ENCODE assay signal across 9 cellular contexts in the genomic region with DNA sequence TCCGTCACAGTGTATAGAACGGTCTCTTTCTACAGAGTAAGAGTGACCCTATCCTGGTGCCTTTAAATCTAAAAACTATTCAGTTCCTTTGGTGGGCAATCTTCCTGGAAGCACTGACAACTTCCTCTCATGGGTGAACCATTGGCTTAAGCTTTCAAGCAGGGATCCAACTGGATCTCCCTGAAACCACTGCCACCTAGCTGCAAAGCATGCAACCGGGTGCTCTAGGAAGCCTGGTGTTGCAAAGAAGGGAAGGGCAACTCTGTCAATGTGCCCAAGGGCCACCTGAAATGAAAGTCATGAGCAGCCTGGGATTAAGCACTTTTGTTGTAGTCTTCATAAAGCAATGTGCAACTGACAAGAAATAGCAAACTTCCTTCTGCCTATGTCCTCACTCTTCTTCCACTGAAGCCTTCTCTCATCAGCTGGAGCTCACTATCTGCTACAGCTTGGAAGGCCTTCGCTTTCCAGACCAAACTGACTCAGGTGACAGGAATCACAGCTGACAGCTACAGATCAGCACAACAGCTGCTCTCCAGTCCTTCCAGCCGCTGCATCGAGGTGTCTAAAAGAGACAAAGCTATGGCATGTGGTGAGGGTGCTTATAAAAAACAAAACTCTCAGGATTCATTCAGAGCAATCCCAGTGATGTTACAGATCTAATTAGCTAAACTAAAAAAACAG. TPM values are rescaled to one million over a fixed set of nuclear protein-coding genes. Genes with fewer than 3 reads are reported as not detected.
DNase-seq lines count a peak whose midpoint lies in the region; ATAC-seq and TF ChIP-seq lines count a peak whose summit lies in the region.
"Had no signal": no experiment of that assay in that cellular context is flagged by ENCODE, and none has a peak within 500 bp of the region (broad histone marks: within the 10 kb centered on the region; RNA-seq: fewer than 3 reads in every experiment).

No MANE protein-coding gene starts in this region.

- H3K79me2 ChIP-seq in HCT116 (ENCODE audit: insufficient read depth, low read length) = no peaks in the 10 kb centered on the region

- H3K4me2 ChIP-seq in HCT116 (ENCODE audit: low read length) = no peak overlapping the region

- H3K4me1 ChIP-seq in HCT116 (ENCODE audit: control insufficient read depth in 1 of 2, insufficient read depth in 2 of 2, low read length in 2 of 2) = no peaks in the 10 kb centered on the region
- H3K4me1 ChIP-seq: SJSA1 had no signal

- no peaks in the 10 kb centered on the region for H3K9me2 ChIP-seq in HCT116 (ENCODE audit: insufficient read depth)

- intact Hi-C loops in HCT116 (cut with micrococcal nuclease) = no loop called here

- no TSS peak for BruUV-seq in HCT116 (replicated peaks; lab: Mats Ljungman, UMichigan)

- no peak for DNase-seq in AG04450 (ENCODE audit: low read depth, low spot score)
- no peak for DNase-seq in HCT116 (ENCODE audit: low read depth, low spot score)
- DNase-seq in astrocyte of the spinal cord (ENCODE audit: low read depth, low spot score) = no peak
- DNase-seq in iPS-NIHi7 (ENCODE audit: extremely low spot score) = peak; percentile 72
- DNase-seq in DMS114 treated with DMSO at 0.1 percent for 48 hours (lab: John Stamatoyannopoulos, UW; ENCODE audit: unreplicated experiment) = no peak
- no peak for DNase-seq in activated gamma-delta T cell treated with Interleukin-2 at 50 U/mL for 16 hours

- TF ChIP-seq POLR2A in HCT116 (IDR thresholded peaks at IDR 0.05; ENCODE audit: borderline replicate concordance, extremely low read depth, insufficient read depth, insufficient read length) = no peak

- no peaks in the 10 kb centered on the region for H3K27me3 ChIP-seq in AG04450 (ENCODE audit: control insufficient read depth, insufficient read depth, low read length)
- H3K27me3 ChIP-seq in HCT116 (ENCODE audit: insufficient read depth, low read length) = no peaks in the 10 kb centered on the region
- H3K27me3 ChIP-seq: SJSA1 had no signal

- in situ Hi-C loops in astrocyte of the spinal cord (cut with HindIII; ENCODE audit: low sequenced_read_pairs) = no loop called here

- no peak overlapping the region for H3K9ac ChIP-seq in HCT116 (ENCODE audit: low read length)

- H3K36me3 ChIP-seq in HCT116 (ENCODE audit: control insufficient read depth in 1 of 2, insufficient read depth in 2 of 2, low read length in 2 of 2) = peaks cover 8 to 13% of the 10 kb centered on the region in 2 experiments; a peak in 2 of 4 replicates

- RAD21 ChIA-PET in HCT116 (lab: Charles Lee; ENCODE audit: low non-redundant PET in 1 of 2, low total read pairs in 2 of 2, uncharacterized antibody in 2 of 2, unreplicated experiment in 2 of 2) = no interaction called here

- no peak overlapping the region for H2AFZ ChIP-seq in HCT116 (ENCODE audit: low read depth, low read length, poor library complexity, severe bottlenecking)

- H4K20me1 ChIP-seq in HCT116 (ENCODE audit: insufficient read depth) = no peaks in the 10 kb centered on the region

- peak; percentile 45 for TF ChIP-seq RAD21 in HCT116 (IDR thresholded peaks at IDR 0.05; ENCODE audit: low read depth)

- no peaks in the 10 kb centered on the region for H3K9me3 ChIP-seq in AG04450 (ENCODE audit: control insufficient read depth, insufficient read depth, low read length)
- no peaks in the 10 kb centered on the region for H3K9me3 ChIP-seq in HCT116 (ENCODE audit: control insufficient read depth in 1 of 2, insufficient read depth in 1 of 2, low read depth in 1 of 2, low read length in 2 of 2)
- H3K9me3 ChIP-seq: SJSA1 had no signal

- ATAC-seq in HCT116 (peak; percentile 76), HG03025 (IDR thresholded peaks at IDR 0.05; ENCODE audit: low FRiP score, unreplicated experiment) (no peak), HG03571 (IDR thresholded peaks at IDR 0.05; ENCODE audit: unreplicated experiment) (no peak)

- CTCF ChIA-PET in AG04450 (lab: Charles Lee) (interaction anchor here (0.5 to 1.1 kb wide), 2 partner anchors 16 to 53 kb away, joined by 3 read pairs; no protein-coding TSS in a partner anchor), HCT116 (lab: Charles Lee) (interaction anchor here (1.0 to 2.0 kb wide), 2 partner anchors 12 to 16 kb away, joined by 3 to 8 read pairs; no protein-coding TSS in a partner anchor)

- POLR2A ChIA-PET in AG04450 (lab: Yijun Ruan, JAX) = no interaction called here
- POLR2A ChIA-PET in HCT116 (lab: Charles Lee) = no interaction called here

- no peak overlapping the region for H3K27ac ChIP-seq in AG04450 (ENCODE audit: low read depth, low read length)
- no peak overlapping the region for H3K27ac ChIP-seq in HCT116 (ENCODE audit: low read depth, low read length)
- H3K27ac ChIP-seq: SJSA1 had no signal

- TF ChIP-seq CTCF in AG04450 (IDR thresholded peaks at IDR 0.05; ENCODE audit: low read depth, low read length) = peak; percentile 45
- TF ChIP-seq CTCF in HCT116 (IDR thresholded peaks at IDR 0.05 in 2 of 3, conservative IDR thresholded peaks at IDR 0.05 in 1 of 3; ENCODE audit: borderline replicate concordance in 1 of 3, insufficient read depth in 1 of 3, low read depth in 2 of 3, low read length in 2 of 3) = peak in 2 of 3 experiments; percentile 48 to 59; a peak in 4 of 6 replicates
- TF ChIP-seq CTCF in astrocyte of the spinal cord (IDR thresholded peaks at IDR 0.05; ENCODE audit: low read depth, low read length) = peak; percentile 36

- H3K4me3 ChIP-seq in AG04450 (ENCODE audit: low read depth, low read length) = no peak overlapping the region
- no peak overlapping the region for H3K4me3 ChIP-seq in HCT116 (replicated peaks in 1 of 2; ENCODE audit: low read depth in 1 of 2, low read length in 2 of 2)
- H3K4me3 ChIP-seq in astrocyte of the spinal cord (ENCODE audit: low read depth, low read length) = no peak overlapping the region
- H3K4me3 ChIP-seq: SJSA1 had no signal

TF ChIP-seq in HCT116, 20 proteins besides CTCF, POLR2A, EP300 and RAD21 (continues in another document):
- no peak for TF ChIP-seq EZH2phosphoT487 (IDR thresholded peaks at IDR 0.05; ENCODE audit: borderline replicate concordance)
- TF ChIP-seq CBX3 (IDR thresholded peaks at IDR 0.05; ENCODE audit: low read depth) = no peak
- TF ChIP-seq EGR1 (IDR thresholded peaks at IDR 0.05; ENCODE audit: low read depth) = no peak
- no peak for TF ChIP-seq ZFX (IDR thresholded peaks at IDR 0.05)
- TF ChIP-seq, protein P1, sequence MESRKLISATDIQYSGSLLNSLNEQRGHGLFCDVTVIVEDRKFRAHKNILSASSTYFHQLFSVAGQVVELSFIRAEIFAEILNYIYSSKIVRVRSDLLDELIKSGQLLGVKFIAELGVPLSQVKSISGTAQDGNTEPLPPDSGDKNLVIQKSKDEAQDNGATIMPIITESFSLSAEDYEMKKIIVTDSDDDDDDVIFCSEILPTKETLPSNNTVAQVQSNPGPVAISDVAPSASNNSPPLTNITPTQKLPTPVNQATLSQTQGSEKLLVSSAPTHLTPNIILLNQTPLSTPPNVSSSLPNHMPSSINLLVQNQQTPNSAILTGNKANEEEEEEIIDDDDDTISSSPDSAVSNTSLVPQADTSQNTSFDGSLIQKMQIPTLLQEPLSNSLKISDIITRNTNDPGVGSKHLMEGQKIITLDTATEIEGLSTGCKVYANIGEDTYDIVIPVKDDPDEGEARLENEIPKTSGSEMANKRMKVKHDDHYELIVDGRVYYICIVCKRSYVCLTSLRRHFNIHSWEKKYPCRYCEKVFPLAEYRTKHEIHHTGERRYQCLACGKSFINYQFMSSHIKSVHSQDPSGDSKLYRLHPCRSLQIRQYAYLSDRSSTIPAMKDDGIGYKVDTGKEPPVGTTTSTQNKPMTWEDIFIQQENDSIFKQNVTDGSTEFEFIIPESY (IDR thresholded peaks at IDR 0.05; ENCODE audit: extremely low read depth, insufficient replicate concordance, low read length) = no peak
- no peak for TF ChIP-seq ATF3 (IDR thresholded peaks at IDR 0.05)
- TF ChIP-seq, protein P2, sequence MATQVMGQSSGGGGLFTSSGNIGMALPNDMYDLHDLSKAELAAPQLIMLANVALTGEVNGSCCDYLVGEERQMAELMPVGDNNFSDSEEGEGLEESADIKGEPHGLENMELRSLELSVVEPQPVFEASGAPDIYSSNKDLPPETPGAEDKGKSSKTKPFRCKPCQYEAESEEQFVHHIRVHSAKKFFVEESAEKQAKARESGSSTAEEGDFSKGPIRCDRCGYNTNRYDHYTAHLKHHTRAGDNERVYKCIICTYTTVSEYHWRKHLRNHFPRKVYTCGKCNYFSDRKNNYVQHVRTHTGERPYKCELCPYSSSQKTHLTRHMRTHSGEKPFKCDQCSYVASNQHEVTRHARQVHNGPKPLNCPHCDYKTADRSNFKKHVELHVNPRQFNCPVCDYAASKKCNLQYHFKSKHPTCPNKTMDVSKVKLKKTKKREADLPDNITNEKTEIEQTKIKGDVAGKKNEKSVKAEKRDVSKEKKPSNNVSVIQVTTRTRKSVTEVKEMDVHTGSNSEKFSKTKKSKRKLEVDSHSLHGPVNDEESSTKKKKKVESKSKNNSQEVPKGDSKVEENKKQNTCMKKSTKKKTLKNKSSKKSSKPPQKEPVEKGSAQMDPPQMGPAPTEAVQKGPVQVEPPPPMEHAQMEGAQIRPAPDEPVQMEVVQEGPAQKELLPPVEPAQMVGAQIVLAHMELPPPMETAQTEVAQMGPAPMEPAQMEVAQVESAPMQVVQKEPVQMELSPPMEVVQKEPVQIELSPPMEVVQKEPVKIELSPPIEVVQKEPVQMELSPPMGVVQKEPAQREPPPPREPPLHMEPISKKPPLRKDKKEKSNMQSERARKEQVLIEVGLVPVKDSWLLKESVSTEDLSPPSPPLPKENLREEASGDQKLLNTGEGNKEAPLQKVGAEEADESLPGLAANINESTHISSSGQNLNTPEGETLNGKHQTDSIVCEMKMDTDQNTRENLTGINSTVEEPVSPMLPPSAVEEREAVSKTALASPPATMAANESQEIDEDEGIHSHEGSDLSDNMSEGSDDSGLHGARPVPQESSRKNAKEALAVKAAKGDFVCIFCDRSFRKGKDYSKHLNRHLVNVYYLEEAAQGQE (IDR thresholded peaks at IDR 0.05; ENCODE audit: low read depth) = no peak
- no peak for TF ChIP-seq YY1 (IDR thresholded peaks at IDR 0.05; ENCODE audit: extremely low read depth, insufficient replicate concordance, low read depth, low read length)
- no peak for TF ChIP-seq ELF1 (IDR thresholded peaks at IDR 0.05; ENCODE audit: borderline replicate concordance, low read depth)
- no peak for TF ChIP-seq ZNF274 (IDR thresholded peaks at IDR 0.05; ENCODE audit: low read depth, low read length)
- TF ChIP-seq SRF (IDR thresholded peaks at IDR 0.05; ENCODE audit: low read depth) = no peak

RNA-seq across cellular contexts. Expression of gene SETD7, which starts 46.1 kb away (rescaled TPM):
- 21.5 and 24.9 TPM in 2 replicates for polyA plus RNA-seq in AG04450 (2011; rRNA removed)
- 33.4 and 38.2 TPM in 2 replicates for polyA minus RNA-seq in AG04450 (2011; rRNA and poly(A)+ RNA removed)
- total RNA-seq in HCT116 (2021; ENCODE audit: unreplicated experiment) = 41.6 TPM
- 18.5 and 20.8 TPM in 2 replicates for polyA plus RNA-seq in HCT116 (2012)

RNA-seq across cellular contexts. Expression of gene RAB33B, which starts 55.9 kb away (rescaled TPM):
- 5.4 and 7.8 TPM in 2 replicates for polyA plus RNA-seq in AG04450 (2011; rRNA removed)
- polyA minus RNA-seq in AG04450 (2011; rRNA and poly(A)+ RNA removed) = 5.2 and 8.1 TPM in 2 replicates
- 5.4 TPM for total RNA-seq in HCT116 (2021; ENCODE audit: unreplicated experiment)
- polyA plus RNA-seq in HCT116 (2012) = 2.3 and 2.5 TPM in 2 replicates
